8 cellular contexts compared by ENCODE assay signal in genomic region chr20:34522969-34523871, GRCh38. TPM values are rescaled to one million over a fixed set of nuclear protein-coding genes. Genes with fewer than 3 reads are reported as not detected.
DNase-seq lines count a peak whose midpoint lies in the region; ATAC-seq and TF ChIP-seq lines count a peak whose summit lies in the region.

No MANE protein-coding gene starts in this region.

- TF ChIP-seq CTCF in ascending aorta (IDR thresholded peaks at IDR 0.05): peak; percentile 19 to 52 (median 24)

- DNase-seq in COR-L47 (lab: John Stamatoyannopoulos, UW): peak; percentile 41
- peak; percentile 29 for DNase-seq in SKM-1 treated with dmso at 0.1 percent for 144 hours (lab: John Stamatoyannopoulos, UW; ENCODE audit: unreplicated experiment)
- DNase-seq in ascending aorta (ENCODE audit: low spot score in 2 of 2): no peak
- peak; percentile 81 for DNase-seq in iPS-NIHi7 (ENCODE audit: extremely low spot score)
- peak; percentile 43 for DNase-seq in stimulated activated CD4-positive, alpha-beta T cell treated with anti-CD3 and anti-CD28 coated beads, Interleukin-12 subunit alpha, Interleukin-12 subunit beta, amount 100 ng/mL, for 4 hours
- no peak for DNase-seq in NCI-H1930 (lab: John Stamatoyannopoulos, UW)

- no peak for ATAC-seq in HG03095 (IDR thresholded peaks at IDR 0.05; ENCODE audit: unreplicated experiment)

- H3K27ac ChIP-seq in HUES64 (ENCODE audit: low read depth, low read length) (peak overlapping the region; percentile 7; the same call in 1 of the 2 replicates), ascending aorta (peak overlapping the region; percentile 79 to 82)

- no peak overlapping the region for H3K9ac ChIP-seq in HUES64 (ENCODE audit: low read depth, low read length)

- intact Hi-C loops in ascending aorta (cut with DNase I): no loop called here

- H3K4me3 ChIP-seq in HUES64 (ENCODE audit: low read length) (no peak overlapping the region), ascending aorta (no peak overlapping the region)

- H3K27me3 ChIP-seq in HUES64 (ENCODE audit: insufficient read depth, low read length): no peaks in the 10 kb centered on the region
- no peaks in the 10 kb centered on the region for H3K27me3 ChIP-seq in ascending aorta

- 62% methylated on average over 17 of the region's 17 CpGs for WGBS in HUES64

- peaks cover 42% of the 10 kb centered on the region for H3K36me3 ChIP-seq in HUES64 (ENCODE audit: insufficient read depth, low read length)
- H3K36me3 ChIP-seq in ascending aorta: peaks cover 16 to 20% of the 10 kb centered on the region in 2 donors

- no peaks in the 10 kb centered on the region for H3K9me3 ChIP-seq in HUES64 (ENCODE audit: insufficient read depth, low read depth, low read length)
- H3K9me3 ChIP-seq in ascending aorta: no peaks in the 10 kb centered on the region

- H3K4me1 ChIP-seq in HUES64 (ENCODE audit: insufficient read depth, low read length): no peaks in the 10 kb centered on the region
- peaks cover 6 to 47% of the 10 kb centered on the region in 2 donors for H3K4me1 ChIP-seq in ascending aorta

RNA-seq across cellular contexts. Expression of gene DYNLRB1, which starts 7.0 kb away (rescaled TPM):
- 137 TPM for polyA plus RNA-seq in HUES64 (2013, experiment 1 of 2)
- polyA plus RNA-seq in HUES64 (2013, experiment 2 of 2): 169 TPM
- total RNA-seq in ascending aorta: 148 TPM

RNA-seq across cellular contexts. Expression of gene MAP1LC3A, which starts 35.3 kb away (rescaled TPM):
- 5.1 TPM for polyA plus RNA-seq in HUES64 (2013, experiment 1 of 2)
- polyA plus RNA-seq in HUES64 (2013, experiment 2 of 2): 8.7 TPM
- 131 TPM for total RNA-seq in ascending aorta

Comparison
In these comparisons a context has a peak if more than half of its experiments do, and no peak if none do; other contexts are left out.
1. DNase-seq: peak in COR-L47 (single experiment), SKM-1 treated with dmso at 0.1 percent for 144 hours (single experiment), iPS-NIHi7 (single experiment) and stimulated activated CD4-positive, alpha-beta T cell treated with anti-CD3 and anti-CD28 coated beads, Interleukin-12 subunit alpha, Interleukin-12 subunit beta, amount 100 ng/mL, for 4 hours (single experiment); none in ascending aorta (0 of 2) and NCI-H1930 (0 of 2).